Comparison of ENCODE assay signal across 8 cellular contexts in genomic region chr19:35714601-35715354, GRCh38. TPM values are rescaled to one million over a fixed set of nuclear protein-coding genes. Genes with fewer than 3 reads are reported as not detected.
DNase-seq lines count a peak whose midpoint lies in the region; ATAC-seq and TF ChIP-seq lines count a peak whose summit lies in the region.
"Had no signal": no experiment of that assay in that cellular context is flagged by ENCODE, and none has a peak within 500 bp of the region (broad histone marks: within the 10 kb centered on the region; RNA-seq: fewer than 3 reads in every experiment).

No MANE protein-coding gene starts in this region.

- TF ChIP-seq EP300 in neural cell (conservative IDR thresholded peaks at IDR 0.05; ENCODE audit: poor library complexity, severe bottlenecking) = no peak

- no TSS peak for BruUV-seq in PC-9 (replicated peaks; lab: Mats Ljungman, UMichigan)

- peaks cover 6% of the 10 kb centered on the region; the same call in 1 of the 2 replicates for H3F3A ChIP-seq in PC-9 (ENCODE audit: insufficient read depth, low read depth)
- no peaks in the 10 kb centered on the region for H3F3A ChIP-seq in neural cell (ENCODE audit: insufficient read depth, low read length, poor library complexity, severe bottlenecking)

- no peaks in the 10 kb centered on the region for H3K9me2 ChIP-seq in PC-9 (ENCODE audit: insufficient read depth)
- no peaks in the 10 kb centered on the region for H3K9me2 ChIP-seq in neural cell (ENCODE audit: insufficient read depth, low read length)

- no peak for ATAC-seq in GM21528 (IDR thresholded peaks at IDR 0.05; ENCODE audit: low FRiP score, unreplicated experiment)

- H4K20me1 ChIP-seq in PC-9 (ENCODE audit: insufficient read depth) = peaks cover 11% of the 10 kb centered on the region
- H4K20me1 ChIP-seq in neural cell (ENCODE audit: insufficient read depth) = no peaks in the 10 kb centered on the region

- intact Hi-C loops in PC-9 (cut with micrococcal nuclease; ENCODE audit: unreplicated experiment) = loop anchor here (5.0 kb wide), 1 partner anchor 397 kb away; no protein-coding TSS in a partner anchor

- no peaks in the 10 kb centered on the region for H3K27me3 ChIP-seq in PC-9 (ENCODE audit: insufficient read depth, low read depth)
- H3K27me3 ChIP-seq in neural cell (ENCODE audit: insufficient read depth, low read depth, low read length) = no peaks in the 10 kb centered on the region
- H3K27me3 ChIP-seq: hepatocyte had no signal

- CTCF ChIA-PET in PC-9 (lab: Charles Lee) = no interaction called here

- peak; percentile 39 for DNase-seq in NK-92 treated with Interleukin-12 subunit alpha and Interleukin-12 subunit beta, amount 100 ng/mL, for 24 hours (lab: John Stamatoyannopoulos, UW)
- no peak for DNase-seq in NK-92 (lab: John Stamatoyannopoulos, UW; ENCODE audit: unreplicated experiment)
- DNase-seq in PC-9 = no peak
- DNase-seq in NCI-H226 = no peak
- DNase-seq: NCI-H2171 treated with DMSO at 0.1 percent for 48 hours had no signal

- peaks cover 29% of the 10 kb centered on the region for H3K79me2 ChIP-seq in PC-9 (ENCODE audit: low read depth)
- H3K79me2 ChIP-seq in neural cell (replicated peaks; ENCODE audit: insufficient read depth, low read length) = peaks cover 17% of the 10 kb centered on the region

- no peak overlapping the region for H3K9ac ChIP-seq in neural cell (ENCODE audit: low read length)

- no peak for TF ChIP-seq RAD21 in neural cell (conservative IDR thresholded peaks at IDR 0.05)

- peak overlapping the region; percentile 99 for H3K4me2 ChIP-seq in PC-9
- no peak overlapping the region for H3K4me2 ChIP-seq in neural cell (ENCODE audit: low read length)

- no peak overlapping the region for H3K4me3 ChIP-seq in PC-9
- no peak overlapping the region for H3K4me3 ChIP-seq in neural cell (ENCODE audit: low read length)

- no peak for TF ChIP-seq CTCF in PC-9 (conservative IDR thresholded peaks at IDR 0.05)
- peak; percentile 19 for TF ChIP-seq CTCF in neural cell (IDR thresholded peaks at IDR 0.05; ENCODE audit: poor library complexity, severe bottlenecking)

- no peaks in the 10 kb centered on the region for H3K36me3 ChIP-seq in PC-9 (ENCODE audit: low read depth)
- H3K36me3 ChIP-seq in neural cell (ENCODE audit: insufficient read depth, low read length) = no peaks in the 10 kb centered on the region

- H3K27ac ChIP-seq in PC-9 (no peak overlapping the region), neural cell (ENCODE audit: low read length) (no peak overlapping the region)

- H3K9me3 ChIP-seq in PC-9 (ENCODE audit: insufficient read depth, low read depth) = no peaks in the 10 kb centered on the region
- no peaks in the 10 kb centered on the region for H3K9me3 ChIP-seq in neural cell (ENCODE audit: low read length)

- POLR2A ChIA-PET in PC-9 (lab: Charles Lee; ENCODE audit: unreplicated experiment) = interaction anchor here (0.6 kb wide), 1 partner anchor 1581 kb away, joined by 6 read pairs; no protein-coding TSS in a partner anchor

- H2AFZ ChIP-seq in PC-9 (no peak overlapping the region), neural cell (ENCODE audit: low read depth, low read length) (no peak overlapping the region)
- H2AFZ ChIP-seq: hepatocyte had no signal

- H3K4me1 ChIP-seq in PC-9 (replicated peaks; ENCODE audit: insufficient read depth) = peaks cover 20% of the 10 kb centered on the region

TF ChIP-seq in neural cell, 6 proteins besides CTCF, POLR2A, EP300 and RAD21:
- TF ChIP-seq REST (IDR thresholded peaks at IDR 0.05; ENCODE audit: borderline replicate concordance) (no peak), MXI1 (conservative IDR thresholded peaks at IDR 0.05; ENCODE audit: poor library complexity, severe bottlenecking) (no peak), EZH2 (IDR thresholded peaks at IDR 0.05; ENCODE audit: borderline replicate concordance, insufficient read depth, low read length, poor library complexity, severe bottlenecking) (no peak), SMC3 (conservative IDR thresholded peaks at IDR 0.05; ENCODE audit: poor library complexity) (no peak), TAF1 (IDR thresholded peaks at IDR 0.05; ENCODE audit: low read depth) (no peak), POLR2AphosphoS5 (IDR thresholded peaks at IDR 0.05) (no peak)

RNA-seq across cellular contexts. Expression of gene KMT2B, which starts 3.0 kb away (rescaled TPM):
- total RNA-seq in PC-9 (2021) = 32.2 and 44.2 TPM in 2 replicates
- polyA plus RNA-seq in neural cell = 9.0 and 15.8 TPM in 2 replicates
- polyA minus RNA-seq in neural cell = 8.0 and 12.0 TPM in 2 replicates

RNA-seq across cellular contexts. Expression of gene ZBTB32, which starts 10.4 kb away (rescaled TPM):
- total RNA-seq in PC-9 (2021) = not detected in 2 replicates
- not detected in 2 replicates for polyA plus RNA-seq in neural cell
- polyA minus RNA-seq in neural cell = not detected in 2 replicates
- total RNA-seq: hepatocyte had no signal

RNA-seq across cellular contexts. Expression of gene IGFLR1, which starts 27.5 kb away (rescaled TPM):
- total RNA-seq in PC-9 (2021) = 8.6 and 9.7 TPM in 2 replicates
- polyA plus RNA-seq in neural cell = 4.6 and 7.2 TPM in 2 replicates
- polyA minus RNA-seq in neural cell = not detected in 2 replicates

RNA-seq across cellular contexts. Expression of gene U2AF1L4, which starts 30.4 kb away (rescaled TPM):
- 13.9 and 14.3 TPM in 2 replicates for total RNA-seq in PC-9 (2021)
- 54.7 and 57.0 TPM in 2 replicates for polyA plus RNA-seq in neural cell
- polyA minus RNA-seq in neural cell = 13.0 and 16.3 TPM in 2 replicates

RNA-seq across cellular contexts. Expression of gene PSENEN, which starts 30.7 kb away (rescaled TPM):
- total RNA-seq in PC-9 (2021) = 106 and 130 TPM in 2 replicates
- polyA plus RNA-seq in neural cell = 46.2 and 46.7 TPM in 2 replicates
- polyA minus RNA-seq in neural cell = 18.0 and 22.3 TPM in 2 replicates
